27 cellular contexts compared by ENCODE assay signal in genomic region chr21:21666689-21667088, GRCh38.
"Had no signal": no experiment of that assay in that cellular context is flagged by ENCODE, and none has a peak within 500 bp of the region (broad histone marks: within the 10 kb centered on the region; RNA-seq: fewer than 3 reads in every experiment).

No MANE protein-coding gene starts in this region.

- H3K4me3 ChIP-seq: stomach, suprapubic skin, testis, thoracic aorta, thyroid gland, tibial artery, tibial nerve, transverse colon, upper lobe of left lung, upper lobe of right lung, uterus, vagina had no signal

- H3K27ac ChIP-seq: stomach, suprapubic skin, testis, thoracic aorta, thyroid gland, tibial artery, tibial nerve, transverse colon, upper lobe of left lung, upper lobe of right lung, uterus, vagina had no signal

- DNase-seq: stimulated activated CD4-positive, alpha-beta T cell treated with anti-CD3 and anti-CD28 coated beads, Interleukin-2, amount 100 ng/mL, for 48 hours; stimulated activated CD4-positive, alpha-beta T cell treated with anti-CD3 and anti-CD28 coated beads, Interleukin-4, amount 100 ng/mL, for 1 hour; stimulated activated CD4-positive, alpha-beta T cell treated with anti-CD3 and anti-CD28 coated beads, Interleukin-4, amount 100 ng/mL, for 24 hours; stimulated activated CD4-positive, alpha-beta T cell treated with anti-CD3 and anti-CD28 coated beads, Interleukin-4, amount 100 ng/mL, for 4 hours; stimulated activated CD8-positive, alpha-beta memory T cell treated with anti-CD3 and anti-CD28 coated beads, Interleukin-4, amount 100 ng/mL, for 48 hours; stimulated activated naive B cell treated with anti-CD40 and anti-IgM and Interleukin-4, amounts not matched to agents 10 μg/mL and 1 μg/mL and 100 μg/mL, for 72 hours; stimulated activated naive CD4-positive, alpha-beta T cell; stimulated activated naive CD4-positive, alpha-beta T cell treated with Interleukin-2 at 50 U/mL for 16 hours; stimulated activated naive CD8-positive, alpha-beta T cell treated with anti-CD3 and anti-CD28 coated beads, Interleukin-15, amount 100 ng/mL, for 72 hours; stimulated activated naive CD8-positive, alpha-beta T cell treated with anti-CD3 and anti-CD28 coated beads, Interleukin-15, Interleukin-2, amounts not matched to agents 100 U/mL and 50 U/mL, for 24 hours; stomach; substantia nigra; testis; thyroid gland; tibial artery; transverse colon; trophoblast cell; upper lobe of left lung; upper lobe of right lung; uterus had no signal

- H3K27me3 ChIP-seq: stomach, suprapubic skin, testis, thyroid gland, tibial artery, tibial nerve, transverse colon, upper lobe of left lung, upper lobe of right lung, uterus, vagina had no signal

- ATAC-seq: stimulated activated effector memory CD8-positive, alpha-beta T cell treated with anti-CD3 and anti-CD28 coated beads, Interleukin-12 subunit alpha, Interleukin-12 subunit beta, amount 100 ng/mL, for 72 hours; stimulated activated memory B cell treated with anti-CD40 and anti-IgM and Interleukin-4, amounts not matched to agents 10 μg/mL and 1 μg/mL and 100 μg/mL, for 72 hours; stimulated activated naive B cell treated with anti-CD40 and anti-IgM and Interleukin-4, amounts not matched to agents 10 μg/mL and 1 μg/mL and 100 μg/mL, for 72 hours; stimulated activated naive CD8-positive, alpha-beta T cell treated with anti-CD3 and anti-CD28 coated beads, Interleukin-15, amount 100 ng/mL, for 72 hours; stimulated activated naive CD8-positive, alpha-beta T cell treated with anti-CD3 and anti-CD28 coated beads, Interleukin-15, Interleukin-2, amounts not matched to agents 100 U/mL and 50 U/mL, for 24 hours; upper lobe of right lung had no signal

- H3K4me1 ChIP-seq: stomach, suprapubic skin, testis, thyroid gland, tibial artery, tibial nerve, transverse colon, upper lobe of left lung, upper lobe of right lung, uterus, vagina had no signal

- H3K36me3 ChIP-seq: stomach, suprapubic skin, thoracic aorta, thyroid gland, tibial artery, tibial nerve, transverse colon, upper lobe of left lung, upper lobe of right lung, uterus, vagina had no signal

- H3K9me3 ChIP-seq: suprapubic skin, testis, thoracic aorta, thyroid gland, tibial artery, tibial nerve, transverse colon, upper lobe of left lung, upper lobe of right lung, uterus, vagina had no signal

- FAIRE-seq: urothelium cell line had no signal
